Comparison of ENCODE assay signal across 19 cellular contexts in genomic region chr2:196546151-196546919, GRCh38. TPM values are rescaled to one million over a fixed set of nuclear protein-coding genes. Genes with fewer than 3 reads are reported as not detected.
DNase-seq lines count a peak whose midpoint lies in the region; ATAC-seq, FAIRE-seq and TF ChIP-seq lines count a peak whose summit lies in the region.
"Had no signal": no experiment of that assay in that cellular context is flagged by ENCODE, and none has a peak within 500 bp of the region (broad histone marks: within the 10 kb centered on the region; RNA-seq: fewer than 3 reads in every experiment).

No MANE protein-coding gene starts in this region.

- H3K4me2 ChIP-seq in KMS-11: peak overlapping the region; percentile 34
- H3K4me2 ChIP-seq: A549 had no signal

- peak; percentile 68 for DNase-seq in DMS79 (lab: John Stamatoyannopoulos, UW)
- DNase-seq in GM19239 (ENCODE audit: insufficient read length, low spot score): no peak
- peak; percentile 20 for DNase-seq in fibroblast of peridontal ligament (ENCODE audit: extremely low read depth)
- DNase-seq in Right ventricle myocardium superior: no peak
- DNase-seq in NCI-H1436 treated with DMSO at 0.1 percent for 48 hours (lab: John Stamatoyannopoulos, UW): no peak
- DNase-seq in NCI-H1694 treated with DMSO at 0.1 percent for 48 hours (lab: John Stamatoyannopoulos, UW): no peak
- DNase-seq: C1 segment of cervical spinal cord; CD8-positive, alpha-beta memory T cell; DND-41; H7; NCI-H187 treated with DMSO at 0.1 percent for 48 hours; NCI-H345; NCI-H524 treated with DMSO at 0.1 percent for 48 hours; PC-3; SJCRH30 had no signal

- no peak for TF ChIP-seq CTCF in KMS-11 (conservative IDR thresholded peaks at IDR 0.05; ENCODE audit: low read depth, low read length)

- intact Hi-C loops in Right ventricle myocardium superior (cut with DNase I): no loop called here

- no peak overlapping the region for H3K27ac ChIP-seq in KMS-11
- H3K27ac ChIP-seq: A549, SJCRH30 had no signal

- no peak for ATAC-seq in Right ventricle myocardium superior (ENCODE audit: poor library complexity)
- ATAC-seq in HG03460 (IDR thresholded peaks at IDR 0.05; ENCODE audit: unreplicated experiment): no peak
- ATAC-seq: A549, PC-3 had no signal

- peak; percentile 44 for FAIRE-seq in GM19239 (lab: Jason Lieb, UNC)
- FAIRE-seq: A549, G401.6 had no signal

- H3K4me3 ChIP-seq in KMS-11 (IDR thresholded peaks at IDR 0.05; ENCODE audit: insufficient read depth, low read depth, low read length): no peak overlapping the region
- H3K4me3 ChIP-seq: A549, SJCRH30 had no signal

- no peaks in the 10 kb centered on the region for H3K36me3 ChIP-seq in KMS-11 (ENCODE audit: insufficient read depth)
- H3K36me3 ChIP-seq: SJCRH30 had no signal

- no peaks in the 10 kb centered on the region for H3K79me2 ChIP-seq in KMS-11 (ENCODE audit: insufficient read depth, low read depth)

- H3K9ac ChIP-seq in KMS-11: no peak overlapping the region

- H2AFZ ChIP-seq in KMS-11 (ENCODE audit: low read depth): no peak overlapping the region

- no peaks in the 10 kb centered on the region for H4K20me1 ChIP-seq in KMS-11 (ENCODE audit: insufficient read depth)

- H3K27me3 ChIP-seq in KMS-11 (ENCODE audit: insufficient read depth, low read depth): no peaks in the 10 kb centered on the region
- H3K27me3 ChIP-seq: SJCRH30 had no signal

- peaks cover 28% of the 10 kb centered on the region for H3K4me1 ChIP-seq in KMS-11 (ENCODE audit: low read depth, poor library complexity, severe bottlenecking)
- H3K4me1 ChIP-seq: A549, SJCRH30 had no signal

RNA-seq across cellular contexts. Expression of gene HECW2, which starts 47.0 kb away (rescaled TPM):
- 29.2 TPM for total RNA-seq in Right ventricle myocardium superior

Comparison
In these comparisons a context has a peak if more than half of its experiments do, and no peak if none do; other contexts are left out.
1. DNase-seq: peak in DMS79 (single experiment) and fibroblast of peridontal ligament (single experiment); none in GM19239 (single experiment), Right ventricle myocardium superior (single experiment), NCI-H1436 treated with DMSO at 0.1 percent for 48 hours (single experiment) and NCI-H1694 treated with DMSO at 0.1 percent for 48 hours (single experiment).